ENCODE assay signal across 18 cellular contexts in the genomic region with DNA sequence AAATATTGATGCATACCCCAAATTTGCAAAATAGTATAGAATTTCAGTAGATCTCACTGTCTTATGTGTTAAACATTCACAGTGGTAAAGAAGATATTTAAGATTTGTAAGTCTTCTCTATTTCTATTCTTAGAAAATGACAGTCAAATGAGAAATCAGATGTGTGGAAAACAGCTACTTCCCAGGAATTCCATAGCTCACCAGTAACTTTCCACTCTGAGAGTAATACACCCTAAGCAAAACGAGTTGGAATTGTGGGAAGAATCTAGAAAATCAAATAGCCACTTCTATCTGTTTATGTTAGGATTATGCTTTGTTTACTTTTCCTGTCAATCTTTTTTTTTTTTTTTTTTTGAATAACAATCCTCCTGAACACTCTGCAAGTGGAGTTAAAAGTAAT.
DNase-seq lines count a peak whose midpoint lies in the region; ATAC-seq and TF ChIP-seq lines count a peak whose summit lies in the region.
"Had no signal": no experiment of that assay in that cellular context is flagged by ENCODE, and none has a peak within 500 bp of the region (broad histone marks: within the 10 kb centered on the region; RNA-seq: fewer than 3 reads in every experiment).

No MANE protein-coding gene starts in this region.

- H3K9me3 ChIP-seq in mesenchymal stem cell (ENCODE audit: control insufficient read depth, low read length): no peaks in the 10 kb centered on the region
- H3K9me3 ChIP-seq: A549, BLaER1, HAP-1 had no signal

- no peak overlapping the region for H3K4me2 ChIP-seq in mesenchymal stem cell (ENCODE audit: low read length, poor library complexity, severe bottlenecking)
- H3K4me2 ChIP-seq: A549, BLaER1 had no signal

- DNase-seq in DMS53 (lab: John Stamatoyannopoulos, UW): peak; percentile 76
- DNase-seq in HFFc6: peak; percentile 12
- no peak for DNase-seq in chondrocyte (ENCODE audit: low spot score)
- DNase-seq in mesenchymal stem cell: peak; percentile 83
- DNase-seq in stimulated activated CD4-positive, alpha-beta T cell treated with anti-CD3 and anti-CD28 coated beads, Interleukin-1b, Interleukin-23, amount 100 ng/mL, for 48 hours: no peak
- DNase-seq: CD4-positive, alpha-beta memory T cell; DND-41; GM23248; KBM-7 had no signal

- no peak overlapping the region for H3K4ac ChIP-seq in mesenchymal stem cell (ENCODE audit: low read depth in 1 of 2, low read length in 2 of 2)

- H3K4me3 Mint-ChIP-seq in HFFc6: no peak overlapping the region
- H3K4me3 Mint-ChIP-seq in chondrocyte (ENCODE audit: unreplicated experiment): no peak overlapping the region
- H3K4me3 Mint-ChIP-seq: CD14-positive monocyte; CD4-positive, alpha-beta memory T cell; IgD-negative memory B cell had no signal

- no peak overlapping the region for H3K18ac ChIP-seq in mesenchymal stem cell (ENCODE audit: low read depth in 1 of 2, low read length in 2 of 2)

- no peak overlapping the region for H3K9ac ChIP-seq in mesenchymal stem cell (ENCODE audit: low read length)
- H3K9ac ChIP-seq: BLaER1, GM23248 had no signal

- H2BK5ac ChIP-seq in mesenchymal stem cell (ENCODE audit: low read depth, low read length, poor library complexity, severe bottlenecking): no peak overlapping the region

- H3K27ac Mint-ChIP-seq in HFFc6 (peak overlapping the region; percentile 28; the same call in 1 of the 2 replicates), chondrocyte (ENCODE audit: unreplicated experiment) (peak overlapping the region; percentile 25)
- H3K27ac Mint-ChIP-seq: CD4-positive, alpha-beta memory T cell had no signal

- H3K4me1 Mint-ChIP-seq in HFFc6 (ENCODE audit: low read depth) (peaks cover 68% of the 10 kb centered on the region), chondrocyte (ENCODE audit: low read depth) (peaks cover 20% of the 10 kb centered on the region)

- H2BK120ac ChIP-seq in mesenchymal stem cell (ENCODE audit: low read depth, low read length): no peak overlapping the region

- peaks cover 2% of the 10 kb centered on the region for H3K27me3 Mint-ChIP-seq in HFFc6 (ENCODE audit: insufficient read depth)
- no peaks in the 10 kb centered on the region for H3K27me3 Mint-ChIP-seq in chondrocyte (ENCODE audit: low read depth)

- no peak overlapping the region for H4K8ac ChIP-seq in mesenchymal stem cell (ENCODE audit: low read length)

- no peak overlapping the region for H3K4me3 ChIP-seq in mesenchymal stem cell (ENCODE audit: insufficient read depth in 1 of 2, low read depth in 1 of 2, low read length in 2 of 2)
- H3K4me3 ChIP-seq: A549, BLaER1, GM23248, HAP-1 had no signal

- no CpG with 5 or more reads among the region's 1 CpG for WGBS in mesenchymal stem cell

- no peaks in the 10 kb centered on the region for H3K79me1 ChIP-seq in mesenchymal stem cell (replicated peaks; ENCODE audit: low read length, poor library complexity, severe bottlenecking)

- no peak overlapping the region for H2BK15ac ChIP-seq in mesenchymal stem cell (ENCODE audit: low read depth, poor library complexity, severe bottlenecking)

- no peak overlapping the region for H2AK5ac ChIP-seq in mesenchymal stem cell (ENCODE audit: low read length, severe bottlenecking)

- H3K9me3 Mint-ChIP-seq in HFFc6: no peaks in the 10 kb centered on the region
- H3K9me3 Mint-ChIP-seq in chondrocyte (ENCODE audit: low read depth): no peaks in the 10 kb centered on the region
- H3K9me3 Mint-ChIP-seq: CD4-positive, alpha-beta memory T cell; IgD-negative memory B cell had no signal

- peaks cover 55% of the 10 kb centered on the region for H3K36me3 Mint-ChIP-seq in HFFc6 (ENCODE audit: low read depth)
- no peaks in the 10 kb centered on the region for H3K36me3 Mint-ChIP-seq in chondrocyte (ENCODE audit: low read depth)
- H3K36me3 Mint-ChIP-seq: CD14-positive monocyte had no signal

- H3K23ac ChIP-seq in mesenchymal stem cell (ENCODE audit: low read length in 2 of 2): no peak overlapping the region

- H3K4me1 ChIP-seq in mesenchymal stem cell (ENCODE audit: control insufficient read depth, insufficient read depth, low read depth, low read length): no peaks in the 10 kb centered on the region
- H3K4me1 ChIP-seq: A549 had no signal

- ATAC-seq in HG02642 (IDR thresholded peaks at IDR 0.05; ENCODE audit: poor library complexity, unreplicated experiment): no peak
- ATAC-seq in HG03196 (IDR thresholded peaks at IDR 0.05; ENCODE audit: unreplicated experiment): no peak
- ATAC-seq in HG02885 (IDR thresholded peaks at IDR 0.05; ENCODE audit: poor library complexity, unreplicated experiment): no peak
- ATAC-seq: A549 had no signal

- H2BK12ac ChIP-seq in mesenchymal stem cell (ENCODE audit: low read length in 2 of 2): no peak overlapping the region

- no peak for TF ChIP-seq CTCF in HFFc6 (IDR thresholded peaks at IDR 0.05)
- no peak for TF ChIP-seq CTCF in chondrocyte (IDR thresholded peaks at IDR 0.05)

- peaks cover 0 to under 1% of the 10 kb centered on the region in 2 experiments for H3K27me3 ChIP-seq in mesenchymal stem cell (ENCODE audit: control insufficient read depth in 1 of 2, insufficient read depth in 1 of 2, low read length in 2 of 2)
- H3K27me3 ChIP-seq: BLaER1 had no signal

- H3K14ac ChIP-seq in mesenchymal stem cell (ENCODE audit: low read length in 2 of 2): no peak overlapping the region

- H3K36me3 ChIP-seq in mesenchymal stem cell (ENCODE audit: control insufficient read depth in 1 of 2, insufficient read depth in 2 of 2, low read depth in 1 of 2, low read length in 2 of 2): no peaks in the 10 kb centered on the region
- H3K36me3 ChIP-seq: HAP-1 had no signal

- H4K91ac ChIP-seq in mesenchymal stem cell (ENCODE audit: low read length): no peak overlapping the region

- no peak overlapping the region for H3K27ac ChIP-seq in mesenchymal stem cell (ENCODE audit: low read length, poor library complexity, severe bottlenecking)
- H3K27ac ChIP-seq: 22Rv1, A549, BLaER1, GM23248 had no signal

- no peak overlapping the region for H2AFZ ChIP-seq in mesenchymal stem cell (ENCODE audit: low read depth, low read length)
- H2AFZ ChIP-seq: GM23248 had no signal

Comparison
In these comparisons a context has a peak if more than half of its experiments do, and no peak if none do; other contexts are left out.
1. DNase-seq: peak in DMS53 (single experiment), HFFc6 (single experiment) and mesenchymal stem cell (single experiment); none in chondrocyte (single experiment) and stimulated activated CD4-positive, alpha-beta T cell treated with anti-CD3 and anti-CD28 coated beads, Interleukin-1b, Interleukin-23, amount 100 ng/mL, for 48 hours (single experiment).